20 cellular contexts compared by ENCODE assay signal in genomic region chr18:31227497-31228229, GRCh38.
A peak's percentile ranks its signal among the peaks of the same experiment; 100 is the strongest.
DNase-seq lines count a peak whose midpoint lies in the region; ATAC-seq, FAIRE-seq and TF ChIP-seq lines count a peak whose summit lies in the region.
"Had no signal": no experiment of that assay in that cellular context is flagged by ENCODE, and none has a peak within 500 bp of the region (broad histone marks: within the 10 kb centered on the region; RNA-seq: fewer than 3 reads in every experiment).

No MANE protein-coding gene starts in this region.

- H3K27ac ChIP-seq in HEK293 (ENCODE audit: extremely low read depth, low read depth, low read length) (no peak overlapping the region), heart left ventricle (peak overlapping the region in 11 of 12 donors; percentile 37 to 98 (median 77)), HepG2 (ENCODE audit: extremely low read length, insufficient read depth, low read length) (no peak overlapping the region), parathyroid adenoma (peak overlapping the region; percentile 37)
- H3K27ac ChIP-seq: A549 had no signal

- TF ChIP-seq POLR2A in heart left ventricle (IDR thresholded peaks at IDR 0.05) (no peak), HepG2 (IDR thresholded peaks at IDR 0.05; ENCODE audit: insufficient read depth in 1 of 2, low read depth in 2 of 2, low read length in 2 of 2) (no peak)

- H3K79me2 ChIP-seq in HepG2 (ENCODE audit: insufficient read depth, low read length) (no peaks in the 10 kb centered on the region), parathyroid adenoma (no peaks in the 10 kb centered on the region)

- no peaks in the 10 kb centered on the region for H3K9me3 ChIP-seq in HEK293 (ENCODE audit: control insufficient read depth, insufficient read depth, low read depth, low read length)
- peaks cover 0 to 3% (median 0%) of the 10 kb centered on the region in 12 donors for H3K9me3 ChIP-seq in heart left ventricle
- H3K9me3 ChIP-seq in HepG2 (ENCODE audit: low read length): no peaks in the 10 kb centered on the region
- H3K9me3 ChIP-seq in parathyroid adenoma (ENCODE audit: control insufficient read depth, low read length): no peaks in the 10 kb centered on the region
- H3K9me3 ChIP-seq: A549 had no signal

- in situ Hi-C loops in HepG2 (cut with HindIII; ENCODE audit: extremely low pct_ligation_motif_present, low pct_unique_long_range_greater_than_20kb): no loop called here

- CTCF ChIA-PET in HEK293 (lab: Yijun Ruan, JAX) (interaction anchor here (1.3 kb wide), 1 partner anchor 14 kb away, joined by 3 read pairs; no protein-coding TSS in a partner anchor), HepG2 (lab: Yijun Ruan, JAX; ENCODE audit: low intra/inter-chr PET ratio, low total read pairs) (no interaction called here)

- no peak for TF ChIP-seq RAD21 in HepG2 (CRISPR knock-in tag; IDR thresholded peaks at IDR 0.05)

- H3K27me3 ChIP-seq in heart left ventricle: no peaks in the 10 kb centered on the region
- no peaks in the 10 kb centered on the region for H3K27me3 ChIP-seq in HepG2 (ENCODE audit: control insufficient read depth in 1 of 2, insufficient read depth in 2 of 2, low read length in 2 of 2)
- H3K27me3 ChIP-seq in parathyroid adenoma (ENCODE audit: control insufficient read depth, insufficient read depth, low read length): no peaks in the 10 kb centered on the region

- BruUV-seq in HepG2 (replicated peaks; lab: Mats Ljungman, UMichigan): no TSS peak

- intact Hi-C loops in heart left ventricle (cut with DNase I) (loop anchor here in 2 of 10 donors (10.0 kb wide), 2 partner anchors 63 to 123 kb away; partner anchors contain the start of genes DSC1 (in 1 of the 2) and DSC2 (in 1 of the 2)), HepG2 (cut with micrococcal nuclease; ENCODE audit: unreplicated experiment) (no loop called here)

- H3K36me3 ChIP-seq in HEK293 (ENCODE audit: control insufficient read depth in 2 of 2, insufficient read depth in 1 of 2, low read length in 2 of 2) (no peaks in the 10 kb centered on the region), heart left ventricle (no peaks in the 10 kb centered on the region), HepG2 (replicated peaks in 1 of 2; ENCODE audit: control insufficient read depth in 1 of 2, insufficient read depth in 2 of 2, low read length in 2 of 2) (no peaks in the 10 kb centered on the region), parathyroid adenoma (ENCODE audit: control insufficient read depth, insufficient read depth, low read length) (no peaks in the 10 kb centered on the region)

- no peaks in the 10 kb centered on the region for H4K20me1 ChIP-seq in HepG2 (ENCODE audit: insufficient read depth, low read length)

- no peaks in the 10 kb centered on the region for H3K4me1 ChIP-seq in HEK293 (ENCODE audit: control insufficient read depth, insufficient read depth, low read length)
- peaks cover 0 to 21% (median 3%) of the 10 kb centered on the region in 12 donors for H3K4me1 ChIP-seq in heart left ventricle
- H3K4me1 ChIP-seq in HepG2 (ENCODE audit: insufficient read depth, low read length): peaks cover 71% of the 10 kb centered on the region
- H3K4me1 ChIP-seq in parathyroid adenoma: peaks cover 47% of the 10 kb centered on the region

- TF ChIP-seq CTCF in HEK293 (tag by site-specific recombination; IDR thresholded peaks at IDR 0.05) (no peak), heart left ventricle (IDR thresholded peaks at IDR 0.05) (no peak), HepG2 (CRISPR knock-in tag; IDR thresholded peaks at IDR 0.05) (no peak), parathyroid adenoma (IDR thresholded peaks at IDR 0.05) (no peak)

- 21 to 72% (median 62%) methylated on average over 1 of the region's 1 CpG for WGBS in heart left ventricle, 4 donors
- WGBS in HepG2 (ENCODE audit: low lambda C conversion rate): 100% methylated on average over 1 of the region's 1 CpG

- no peak overlapping the region for H2AFZ ChIP-seq in HepG2 (ENCODE audit: low read length)
- peak overlapping the region; percentile 47 for H2AFZ ChIP-seq in parathyroid adenoma

- POLR2A ChIA-PET in HEK293 (lab: Yijun Ruan, JAX) (interaction anchor here (0.7 kb wide), 1 partner anchor 21 kb away, joined by 5 read pairs; no protein-coding TSS in a partner anchor), HepG2 (lab: Yijun Ruan, JAX) (interaction anchor here (1.1 kb wide), 2 partner anchors 14 to 17 kb away, joined by 5 read pairs; no protein-coding TSS in a partner anchor)

- no peak for FAIRE-seq in HepG2 (lab: Jason Lieb, UNC)
- FAIRE-seq: A549 had no signal

- DNase-seq in heart left ventricle (no peak), HepG2 (ENCODE audit: low spot score) (no peak), globus pallidus (ENCODE audit: low spot score) (no peak)
- no peak for DNase-seq in activated effector memory CD4-positive, alpha-beta T cell treated with Interleukin-2 at 50 U/mL for 16 hours
- DNase-seq: Calu3; CD4-positive, alpha-beta memory T cell; GF-D8; H9; KG1; MV-4-11; NCI-H1694 treated with DMSO at 0.1 percent for 48 hours; NCI-H2227 treated with DMSO at 0.1 percent for 48 hours; NCI-H524; NCI-H82; PC-3; RPMI8226 had no signal

- peak in 2 of 4 donors; percentile 12 to 66 for ATAC-seq in heart left ventricle
- ATAC-seq in HepG2: no peak
- no peak for ATAC-seq in HG03045 (IDR thresholded peaks at IDR 0.05; ENCODE audit: unreplicated experiment)
- ATAC-seq: A549, PC-3 had no signal

- H3K4me3 ChIP-seq in HEK293 (ENCODE audit: low read depth, low read length): no peak overlapping the region
- peak overlapping the region in 5 of 12 donors; percentile 4 to 33 (median 8) for H3K4me3 ChIP-seq in heart left ventricle
- H3K4me3 ChIP-seq in HepG2 (replicated peaks in 1 of 3; ENCODE audit: insufficient read depth in 1 of 3, low read depth in 2 of 3, low read length in 3 of 3): no peak overlapping the region
- H3K4me3 ChIP-seq in parathyroid adenoma (ENCODE audit: low read depth, low read length): no peak overlapping the region
- H3K4me3 ChIP-seq: A549 had no signal

- H3K4me2 ChIP-seq in HepG2 (ENCODE audit: low read depth, low read length) (no peak overlapping the region), parathyroid adenoma (ENCODE audit: low read length) (no peak overlapping the region)
- H3K4me2 ChIP-seq: A549 had no signal

- H3K9ac ChIP-seq in HepG2 (ENCODE audit: insufficient read depth, low read depth, low read length) (no peak overlapping the region), parathyroid adenoma (no peak overlapping the region)

- TF ChIP-seq EP300 in HepG2 (IDR thresholded peaks at IDR 0.05; ENCODE audit: low read depth in 2 of 2, low read length in 2 of 2) (no peak), HepG2 (CRISPR knock-in tag; IDR thresholded peaks at IDR 0.05; ENCODE audit: borderline replicate concordance) (no peak)

TF ChIP-seq in HEK293, 187 proteins besides CTCF, POLR2A, EP300 and RAD21:
- TF ChIP-seq ZNF394 (tag by site-specific recombination; IDR thresholded peaks at IDR 0.05; ENCODE audit: borderline replicate concordance): no peak
- TF ChIP-seq SETDB1 (IDR thresholded peaks at IDR 0.05; ENCODE audit: insufficient read length, low read length): peak; percentile 39
- no peak for TF ChIP-seq ZNF157 (tag by site-specific recombination; IDR thresholded peaks at IDR 0.05)
- TF ChIP-seq ZNF114 (tag by site-specific recombination; IDR thresholded peaks at IDR 0.05): no peak
- no peak for TF ChIP-seq SP7 (tag by site-specific recombination; IDR thresholded peaks at IDR 0.05)

TF ChIP-seq in HepG2, 621 proteins besides CTCF, POLR2A, EP300 and RAD21:
- TF ChIP-seq GATAD2A (CRISPR knock-in tag; IDR thresholded peaks at IDR 0.05) (0 out of 2 replicates have a peak, but pooled peaks have one; percentile 36), ZNF746 (CRISPR knock-in tag; IDR thresholded peaks at IDR 0.05) (peak; percentile 82; the same call in 1 of the 2 replicates), SMC3 (IDR thresholded peaks at IDR 0.05; ENCODE audit: low read length) (no peak), CBX5 (CRISPR knock-in tag; IDR thresholded peaks at IDR 0.05; ENCODE audit: borderline replicate concordance) (no peak), ZMYM3 (CRISPR knock-in tag; IDR thresholded peaks at IDR 0.05) (no peak), NFKBIZ (CRISPR knock-in tag; IDR thresholded peaks at IDR 0.05) (no peak), ZNF317 (CRISPR knock-in tag; IDR thresholded peaks at IDR 0.05) (peak; percentile 91), NR2F2 (IDR thresholded peaks at IDR 0.05; ENCODE audit: borderline replicate concordance, low read depth) (no peak), ZNF468 (CRISPR knock-in tag; IDR thresholded peaks at IDR 0.05) (no peak), JARID2 (CRISPR knock-in tag; IDR thresholded peaks at IDR 0.05; ENCODE audit: insufficient replicate concordance) (no peak)

Comparison
In these comparisons a context has a peak if more than half of its experiments do, and no peak if none do; other contexts are left out.
1. H3K27ac ChIP-seq: peak in heart left ventricle (11 of 12) and parathyroid adenoma (single experiment); none in HEK293 (single experiment) and HepG2 (single experiment).
2. Of the 63 proteins assayed by ChIP-seq in both HepG2 and HEK293: peak only in HepG2: none; only in HEK293: SETDB1; in both: none; in neither: 62.